Comparison of ENCODE assay signal across 7 cellular contexts in genomic region chr14:22071001-22071400, GRCh38.
A peak's percentile ranks its signal among the peaks of the same experiment; 100 is the strongest.
DNase-seq lines count a peak whose midpoint lies in the region; ATAC-seq and TF ChIP-seq lines count a peak whose summit lies in the region.

No MANE protein-coding gene starts in this region.

- H3K79me2 ChIP-seq in OCI-LY1 (ENCODE audit: insufficient read depth, low read length) = no peaks in the 10 kb centered on the region

- H3K36me3 ChIP-seq in OCI-LY1 (ENCODE audit: insufficient read depth, low read length) (no peaks in the 10 kb centered on the region), mesenchymal stem cell (ENCODE audit: control insufficient read depth in 1 of 2, insufficient read depth in 2 of 2, low read depth in 1 of 2, low read length in 2 of 2) (no peaks in the 10 kb centered on the region)

- no peaks in the 10 kb centered on the region for H3K27me3 ChIP-seq in OCI-LY1 (ENCODE audit: insufficient read depth, low read length)
- peaks cover 11 to 13% of the 10 kb centered on the region in 2 experiments for H3K27me3 ChIP-seq in mesenchymal stem cell (ENCODE audit: control insufficient read depth in 1 of 2, insufficient read depth in 1 of 2, low read length in 2 of 2)

- no peak overlapping the region for H3K14ac ChIP-seq in mesenchymal stem cell (ENCODE audit: low read length in 2 of 2)

- H4K20me1 ChIP-seq in OCI-LY1 (ENCODE audit: insufficient read depth, low read length) = no peaks in the 10 kb centered on the region

- H3K27ac Mint-ChIP-seq in effector memory CD8-positive, alpha-beta T cell = peak overlapping the region; percentile 60 to 69

- no peaks in the 10 kb centered on the region for H3K79me1 ChIP-seq in mesenchymal stem cell (replicated peaks; ENCODE audit: low read length, poor library complexity, severe bottlenecking)

- peak overlapping the region; percentile 80 to 85 for H3K4me3 Mint-ChIP-seq in effector memory CD8-positive, alpha-beta T cell

- DNase-seq in effector memory CD8-positive, alpha-beta T cell = peak; percentile 18 to 32 (median 20)
- DNase-seq in NCI-H2081 (lab: John Stamatoyannopoulos, UW) (no peak), kidney glomerular epithelial cell (lab: John Stamatoyannopoulos, UW) (no peak), mesenchymal stem cell (no peak)

- H3K4me2 ChIP-seq in OCI-LY1 (ENCODE audit: low read length) = peak overlapping the region; percentile 54
- H3K4me2 ChIP-seq in mesenchymal stem cell (ENCODE audit: low read length, poor library complexity, severe bottlenecking) = no peak overlapping the region

- H3K9ac ChIP-seq in OCI-LY1 (ENCODE audit: low read length) = no peak overlapping the region
- no peak overlapping the region for H3K9ac ChIP-seq in mesenchymal stem cell (ENCODE audit: low read length)

- no peak for TF ChIP-seq CTCF in OCI-LY1 (IDR thresholded peaks at IDR 0.05; ENCODE audit: low read length)

- H3K4me3 ChIP-seq in OCI-LY1 (ENCODE audit: low read depth, low read length, poor library complexity, severe bottlenecking) (peak overlapping the region; percentile 43), mesenchymal stem cell (ENCODE audit: insufficient read depth in 1 of 2, low read depth in 1 of 2, low read length in 2 of 2) (no peak overlapping the region)

- H3K27me3 Mint-ChIP-seq in effector memory CD8-positive, alpha-beta T cell = no peaks in the 10 kb centered on the region

- no peak overlapping the region for H2BK15ac ChIP-seq in mesenchymal stem cell (ENCODE audit: low read depth, poor library complexity, severe bottlenecking)

- no peak overlapping the region for H3K18ac ChIP-seq in mesenchymal stem cell (ENCODE audit: low read depth in 1 of 2, low read length in 2 of 2)

- H3K4me1 Mint-ChIP-seq in effector memory CD8-positive, alpha-beta T cell (ENCODE audit: low read depth in 2 of 2) = peaks cover 0 to 4% of the 10 kb centered on the region in 2 donors

- H4K91ac ChIP-seq in mesenchymal stem cell (ENCODE audit: low read length) = no peak overlapping the region

- no peak overlapping the region for H2AFZ ChIP-seq in OCI-LY1 (ENCODE audit: low read length)
- H2AFZ ChIP-seq in mesenchymal stem cell (ENCODE audit: low read depth, low read length) = no peak overlapping the region

- H3K4ac ChIP-seq in mesenchymal stem cell (ENCODE audit: low read depth in 1 of 2, low read length in 2 of 2) = no peak overlapping the region

- H2AK5ac ChIP-seq in mesenchymal stem cell (ENCODE audit: low read length, severe bottlenecking) = no peak overlapping the region

- no peaks in the 10 kb centered on the region for H3F3A ChIP-seq in OCI-LY1 (ENCODE audit: insufficient read depth, low read length)

- peaks cover 5% of the 10 kb centered on the region for H3K36me3 Mint-ChIP-seq in effector memory CD8-positive, alpha-beta T cell (ENCODE audit: insufficient read depth)

- no peak overlapping the region for H2BK120ac ChIP-seq in mesenchymal stem cell (ENCODE audit: low read depth, low read length)

- no peaks in the 10 kb centered on the region for H3K9me3 Mint-ChIP-seq in effector memory CD8-positive, alpha-beta T cell

- H3K9me3 ChIP-seq in OCI-LY1 (ENCODE audit: low read length) (no peaks in the 10 kb centered on the region), mesenchymal stem cell (ENCODE audit: control insufficient read depth, low read length) (no peaks in the 10 kb centered on the region)

- no peaks in the 10 kb centered on the region for H3K9me2 ChIP-seq in OCI-LY1 (ENCODE audit: low read depth, low read length)

- no peak overlapping the region for H4K8ac ChIP-seq in mesenchymal stem cell (ENCODE audit: low read length)

- H3K23ac ChIP-seq in mesenchymal stem cell (ENCODE audit: low read length in 2 of 2) = no peak overlapping the region

- peak; percentile 94 for ATAC-seq in GM18909 (IDR thresholded peaks at IDR 0.05; ENCODE audit: poor library complexity, unreplicated experiment)
- ATAC-seq in HG02798 (IDR thresholded peaks at IDR 0.05; ENCODE audit: poor library complexity, unreplicated experiment) = peak; percentile 87
- ATAC-seq in effector memory CD8-positive, alpha-beta T cell (replicated peaks) = peak; percentile 88

- H3K4me1 ChIP-seq in OCI-LY1 (ENCODE audit: insufficient read depth, low read length, severe bottlenecking) (peaks cover 18% of the 10 kb centered on the region), mesenchymal stem cell (ENCODE audit: control insufficient read depth, insufficient read depth, low read depth, low read length) (no peaks in the 10 kb centered on the region)

- H3K27ac ChIP-seq in OCI-LY1 (ENCODE audit: low read depth, low read length, poor library complexity, severe bottlenecking) (peak overlapping the region; percentile 16), mesenchymal stem cell (ENCODE audit: low read length, poor library complexity, severe bottlenecking) (no peak overlapping the region)

- no peak overlapping the region for H2BK12ac ChIP-seq in mesenchymal stem cell (ENCODE audit: low read length in 2 of 2)

- 93% methylated on average over 8 of the region's 13 CpGs for WGBS in mesenchymal stem cell

- H2BK5ac ChIP-seq in mesenchymal stem cell (ENCODE audit: low read depth, low read length, poor library complexity, severe bottlenecking) = no peak overlapping the region

Comparison
In these comparisons a context has a peak if more than half of its experiments do, and no peak if none do; other contexts are left out.
1. DNase-seq: peak in effector memory CD8-positive, alpha-beta T cell (3 of 3); none in NCI-H2081 (0 of 2), kidney glomerular epithelial cell (single experiment) and mesenchymal stem cell (single experiment).
2. Peak in every context shown above with its lines, with median percentiles within 50 percentile points of each other: ATAC-seq.